8 cellular contexts compared by ENCODE assay signal in the genomic region with DNA sequence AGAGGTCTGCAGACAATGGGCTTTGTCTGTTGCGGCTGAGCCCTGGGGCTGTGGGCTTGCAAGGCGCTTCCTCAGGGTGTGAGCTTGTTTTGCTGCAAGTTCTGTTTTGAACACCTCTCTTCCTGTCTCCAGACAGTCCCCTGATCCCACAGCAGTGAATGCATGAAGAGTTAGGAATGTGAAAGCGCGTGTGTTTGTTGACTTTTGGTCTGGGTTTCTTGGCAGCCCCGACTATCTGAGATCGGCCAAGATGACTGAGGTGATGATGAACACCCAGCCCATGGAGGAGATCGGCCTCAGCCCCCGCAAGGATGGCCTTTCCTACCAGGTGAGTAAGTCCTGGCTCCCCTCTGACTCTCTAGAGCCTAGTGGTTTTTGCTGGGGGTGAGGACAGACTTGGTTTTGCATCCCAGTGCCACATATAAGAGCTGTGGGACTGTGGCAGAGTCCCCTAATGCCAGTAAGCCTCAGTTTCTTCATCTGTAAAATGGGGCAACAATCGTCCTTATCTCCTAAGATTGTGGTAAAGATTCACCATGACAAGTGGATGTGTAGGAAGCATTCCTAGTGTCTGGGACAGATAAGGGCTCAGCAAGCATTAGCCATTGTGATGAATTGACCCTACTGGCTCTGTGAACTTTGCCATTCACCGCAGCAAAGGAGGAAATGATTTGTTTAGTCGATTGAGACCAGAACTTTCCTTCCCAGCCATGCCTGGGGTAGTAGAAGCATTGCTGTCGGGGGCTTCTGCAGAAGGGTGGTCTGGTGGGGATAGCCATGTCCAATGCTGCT. TPM values are rescaled to one million over a fixed set of nuclear protein-coding genes. Genes with fewer than 3 reads are reported as not detected.
DNase-seq lines count a peak whose midpoint lies in the region; ATAC-seq, FAIRE-seq and TF ChIP-seq lines count a peak whose summit lies in the region.

No MANE protein-coding gene starts in this region.

- peaks cover 34% of the 10 kb centered on the region for H3K4me1 Mint-ChIP-seq in Caco-2 (ENCODE audit: low read depth, unreplicated experiment)
- peaks cover 43 to 72% (median 63%) of the 10 kb centered on the region in 7 donors for H3K4me1 Mint-ChIP-seq in naive thymus-derived CD4-positive, alpha-beta T cell

- no peak for ATAC-seq in naive thymus-derived CD4-positive, alpha-beta T cell

- POLR2A ChIA-PET in Caco-2 (lab: Charles Lee) = interaction anchor here (0.7 to 0.9 kb wide), 3 partner anchors 16 to 166 kb away, joined by 3 to 8 read pairs (median 4); no protein-coding TSS in a partner anchor
- POLR2A ChIA-PET in naive thymus-derived CD4-positive, alpha-beta T cell (lab: Charles Lee) = interaction anchor here (0.5 to 29.5 kb wide), 17 partner anchors 11 to 247 kb away, joined by 3 to 901 read pairs (median 8); a partner anchor contains a TSS

- peak overlapping the region; percentile 5; the same call in 1 of the 2 replicates for H3K4me3 ChIP-seq in Caco-2 (ENCODE audit: low read depth, low read length)
- H3K4me3 ChIP-seq in cardiac fibroblast (replicated peaks in 1 of 2; ENCODE audit: low read depth in 2 of 2, low read length in 2 of 2) = peak overlapping the region; percentile 14 to 24
- H3K4me3 ChIP-seq in naive thymus-derived CD4-positive, alpha-beta T cell (ENCODE audit: low read length) = peak overlapping the region; percentile 75
- peak overlapping the region in 22 of 59 donors; percentile 5 to 81 (median 70) for H3K4me3 ChIP-seq in dorsolateral prefrontal cortex

- TF ChIP-seq CTCF in Caco-2 (IDR thresholded peaks at IDR 0.05; ENCODE audit: insufficient read depth in 1 of 2, low read depth in 1 of 2, low read length in 1 of 2, severe bottlenecking in 1 of 2, unreplicated experiment in 1 of 2) = no peak
- no peak for TF ChIP-seq CTCF in cardiac fibroblast (IDR thresholded peaks at IDR 0.05; ENCODE audit: low read depth, low read length)
- TF ChIP-seq CTCF in dorsolateral prefrontal cortex (IDR thresholded peaks at IDR 0.05 in 54 of 56, conservative IDR thresholded peaks at IDR 0.05 in 2 of 56; ENCODE audit: low read depth in 1 of 56, partially characterized antibody in 56 of 56) = no peak

- TF ChIP-seq POLR2A in GM12892 (IDR thresholded peaks at IDR 0.05; ENCODE audit: low read depth, low read length) = no peak

- peak overlapping the region; percentile 8 for H3K27ac Mint-ChIP-seq in Caco-2 (ENCODE audit: unreplicated experiment)
- H3K27ac Mint-ChIP-seq in naive thymus-derived CD4-positive, alpha-beta T cell = peak overlapping the region; percentile 80 to 100 (median 91)

- DNase-seq in Caco-2 (peak; percentile 62 to 63), RCC 7860 (ENCODE audit: low spot score) (peak; percentile 95), cardiac fibroblast (ENCODE audit: low read depth in 2 of 2) (peak; percentile 67 to 95), GM12892 (ENCODE audit: insufficient read length) (no peak), hippocampal formation (lab: John Stamatoyannopoulos, UW) (no peak), dorsolateral prefrontal cortex (no peak), cerebellar nuclear complex (lab: John Stamatoyannopoulos, UW) (no peak)
- DNase-seq in naive thymus-derived CD4-positive, alpha-beta T cell = peak in 6 of 9 donors; percentile 47 to 55 (median 48)

- BruUV-seq in Caco-2 (replicated peaks; lab: Mats Ljungman, UMichigan) = no TSS peak

- CTCF ChIA-PET in Caco-2 (lab: Charles Lee) = interaction anchor here (0.6 to 3.9 kb wide), 4 partner anchors 17 to 69 kb away, joined by 3 to 27 read pairs (median 12); no protein-coding TSS in a partner anchor
- CTCF ChIA-PET in naive thymus-derived CD4-positive, alpha-beta T cell (lab: Charles Lee) = interaction anchor here (0.7 to 22.8 kb wide), 11 partner anchors 8 to 473 kb away, joined by 3 to 220 read pairs (median 5); a partner anchor contains a TSS

- intact Hi-C loops in Caco-2 (cut with micrococcal nuclease; ENCODE audit: unreplicated experiment) = loop anchor here (5.0 to 10.0 kb wide), 2 partner anchors 213 to 470 kb away; a partner anchor contains a TSS
- intact Hi-C loops in naive thymus-derived CD4-positive, alpha-beta T cell (cut with micrococcal nuclease) = loop anchor here (2.0 to 10.0 kb wide), 3 partner anchors 18 to 470 kb away; no protein-coding TSS in a partner anchor
- intact Hi-C loops in dorsolateral prefrontal cortex (cut with DNase I) = loop anchor here in 1 of 2 donors (10.0 kb wide), 1 partner anchor 210 kb away; a partner anchor contains a TSS

- no peaks in the 10 kb centered on the region for H3K27me3 Mint-ChIP-seq in Caco-2 (ENCODE audit: insufficient read depth, unreplicated experiment)
- H3K27me3 Mint-ChIP-seq in naive thymus-derived CD4-positive, alpha-beta T cell = peaks cover 0 to 8% (median 0%) of the 10 kb centered on the region in 5 donors

- H3K36me3 ChIP-seq in Caco-2 (ENCODE audit: control insufficient read depth, insufficient read depth, low read length) = peaks cover 5% of the 10 kb centered on the region; the same call in 1 of the 2 replicates
- peaks cover 0 to 64% (median 16%) of the 10 kb centered on the region in 3 experiments for H3K36me3 ChIP-seq in naive thymus-derived CD4-positive, alpha-beta T cell (ENCODE audit: control insufficient read depth in 2 of 3, insufficient read depth in 3 of 3, low read length in 3 of 3)

- peaks cover 81% of the 10 kb centered on the region for H3K36me3 Mint-ChIP-seq in Caco-2 (ENCODE audit: insufficient read depth, unreplicated experiment)
- peaks cover 13 to 55% (median 47%) of the 10 kb centered on the region in 5 donors for H3K36me3 Mint-ChIP-seq in naive thymus-derived CD4-positive, alpha-beta T cell

- peak overlapping the region; percentile 94 for H3K4me3 Mint-ChIP-seq in Caco-2 (ENCODE audit: unreplicated experiment)
- H3K4me3 Mint-ChIP-seq in naive thymus-derived CD4-positive, alpha-beta T cell = peak overlapping the region; percentile 87 to 98 (median 94)

- H3K4me1 ChIP-seq in Caco-2 = peaks cover 24% of the 10 kb centered on the region
- H3K4me1 ChIP-seq in naive thymus-derived CD4-positive, alpha-beta T cell (ENCODE audit: control insufficient read depth in 2 of 2, insufficient read depth in 2 of 2, low read length in 2 of 2) = peaks cover 58 to 60% of the 10 kb centered on the region in 2 donors

- peak; percentile 83 for FAIRE-seq in RCC 7860 (lab: Jason Lieb, UNC)
- no peak for FAIRE-seq in GM12892 (lab: Jason Lieb, UNC)

- H3K9me3 Mint-ChIP-seq in Caco-2 (ENCODE audit: unreplicated experiment) = no peaks in the 10 kb centered on the region
- H3K9me3 Mint-ChIP-seq in naive thymus-derived CD4-positive, alpha-beta T cell = peaks cover 0 to 6% (median 0%) of the 10 kb centered on the region in 11 donors

- no peaks in the 10 kb centered on the region for H3K27me3 ChIP-seq in Caco-2 (replicated peaks; ENCODE audit: control insufficient read depth, insufficient read depth, low read length)
- no peaks in the 10 kb centered on the region for H3K27me3 ChIP-seq in naive thymus-derived CD4-positive, alpha-beta T cell (ENCODE audit: control insufficient read depth in 2 of 2, insufficient read depth in 2 of 2, low read length in 2 of 2)
- H3K27me3 ChIP-seq in dorsolateral prefrontal cortex = peaks cover 0 to 15% (median 0%) of the 10 kb centered on the region in 45 donors

- H3K9me3 ChIP-seq in Caco-2 = no peaks in the 10 kb centered on the region
- no peaks in the 10 kb centered on the region for H3K9me3 ChIP-seq in naive thymus-derived CD4-positive, alpha-beta T cell (ENCODE audit: control insufficient read depth in 2 of 3, low read length in 3 of 3)

- H3K27ac ChIP-seq in naive thymus-derived CD4-positive, alpha-beta T cell (ENCODE audit: low read depth, low read length) = peak overlapping the region; percentile 97
- peak overlapping the region in 1 of 59 donors; percentile 6 for H3K27ac ChIP-seq in dorsolateral prefrontal cortex

RNA-seq across cellular contexts. Expression of a gene that starts 3.0 kb away (rescaled TPM):
- total RNA-seq in Caco-2 (2022) (126 and 159 TPM in 2 replicates), dorsolateral prefrontal cortex (10 to 100 TPM in 44 of 120 experiments, 1 to 10 TPM in 76; 3.1 to 35.3 (median 8.7) TPM)
- 100 to 1,000 TPM; 146 to 517 (median 192) TPM for total RNA-seq in naive thymus-derived CD4-positive, alpha-beta T cell
- 100 to 1,000 TPM; 269 to 292 TPM for polyA plus RNA-seq in naive thymus-derived CD4-positive, alpha-beta T cell
- polyA plus RNA-seq in GM12892 (2012; ENCODE audit: missing spikeins) = 18.2 TPM

Comparison
In these comparisons a context has a peak if more than half of its experiments do, and no peak if none do; other contexts are left out.
1. DNase-seq: peak in Caco-2 (2 of 2), RCC 7860 (single experiment), cardiac fibroblast (2 of 2) and naive thymus-derived CD4-positive, alpha-beta T cell (6 of 9); none in GM12892 (single experiment), hippocampal formation (0 of 2), dorsolateral prefrontal cortex (0 of 10) and cerebellar nuclear complex (0 of 2).